15 cellular contexts compared by ENCODE assay signal in the genomic region with DNA sequence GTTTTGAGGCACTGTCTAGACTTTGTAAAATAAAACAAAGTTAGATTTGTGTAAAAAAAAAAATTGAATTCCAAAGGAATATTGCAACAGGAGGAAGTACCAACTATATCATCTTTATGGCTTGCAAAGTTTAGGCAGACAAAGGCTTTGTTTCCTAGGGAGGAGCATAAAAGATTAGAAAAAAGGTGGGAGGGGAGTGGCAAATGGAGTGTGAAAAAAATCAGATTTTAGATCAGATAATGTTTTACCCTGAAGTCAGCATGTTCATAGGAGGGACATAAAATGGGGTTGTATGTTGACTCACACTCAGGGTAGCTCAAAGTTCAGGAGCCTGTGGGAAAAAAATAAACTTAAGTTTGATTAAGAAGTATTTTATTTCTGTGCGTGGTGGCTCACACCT.
"Had no signal": no experiment of that assay in that cellular context is flagged by ENCODE, and none has a peak within 500 bp of the region (broad histone marks: within the 10 kb centered on the region; RNA-seq: fewer than 3 reads in every experiment).

No MANE protein-coding gene starts in this region.

- DNase-seq: activated CD4-positive, alpha-beta T cell treated with anti-CD3 and anti-CD28 coated beads for 4 hours; activated naive CD4-positive, alpha-beta T cell treated with anti-CD3 and anti-CD28 coated beads, Interleukin-2, amount 50 U/mL, for 16 hours; adrenal gland; gastrocnemius medialis; heart right ventricle; left ventricle myocardium inferior; right cardiac atrium; stimulated activated CD4-positive, alpha-beta T cell treated with anti-CD3 and anti-CD28 coated beads, Interleukin-12 subunit alpha, Interleukin-12 subunit beta, amount 100 ng/mL, for 4 hours; stimulated activated naive CD4-positive, alpha-beta T cell; substantia nigra; T-helper 9 cell; transverse colon had no signal

- H3K4me3 ChIP-seq: adrenal gland, gastrocnemius medialis, heart right ventricle, left ventricle myocardium inferior, neural progenitor cell, transverse colon had no signal

- H3K9me3 ChIP-seq: adrenal gland, gastrocnemius medialis, left ventricle myocardium inferior, transverse colon had no signal

- H3K79me2 ChIP-seq: parathyroid adenoma had no signal

- ATAC-seq: activated T-helper 17 cell treated with anti-CD3 and anti-CD28 coated beads, Interleukin-2, amount 50 U/mL, for 72 hours; gastrocnemius medialis; heart right ventricle; right cardiac atrium had no signal

- H3K4me2 ChIP-seq: neural progenitor cell had no signal

- H2AFZ ChIP-seq: neural progenitor cell, parathyroid adenoma had no signal

- H3K9ac ChIP-seq: neural progenitor cell, parathyroid adenoma had no signal

- H3K27ac ChIP-seq: adrenal gland, gastrocnemius medialis, heart right ventricle, left ventricle myocardium inferior, neural progenitor cell, parathyroid adenoma, transverse colon had no signal

- H3K4me1 ChIP-seq: gastrocnemius medialis, parathyroid adenoma had no signal

- H3K36me3 ChIP-seq: adrenal gland, gastrocnemius medialis, left ventricle myocardium inferior, neural progenitor cell, transverse colon had no signal

- H3K27me3 ChIP-seq: adrenal gland, gastrocnemius medialis, heart right ventricle, neural progenitor cell, transverse colon had no signal
